19 cellular contexts compared by ENCODE assay signal in genomic region chr1:100930494-100930893, GRCh38. TPM values are rescaled to one million over a fixed set of nuclear protein-coding genes. Genes with fewer than 3 reads are reported as not detected.
DNase-seq lines count a peak whose midpoint lies in the region; ATAC-seq, FAIRE-seq and TF ChIP-seq lines count a peak whose summit lies in the region.
"Had no signal": no experiment of that assay in that cellular context is flagged by ENCODE, and none has a peak within 500 bp of the region (broad histone marks: within the 10 kb centered on the region; RNA-seq: fewer than 3 reads in every experiment).

No MANE protein-coding gene starts in this region.

- H3K27me3 ChIP-seq in sigmoid colon, result no peaks in the 10 kb centered on the region
- H3K27me3 ChIP-seq: Peyer's patch had no signal

- peaks cover 0 to 15% (median 0%) of the 10 kb centered on the region in 4 donors for H3K36me3 ChIP-seq in sigmoid colon

- no peaks in the 10 kb centered on the region for H3K27me3 Mint-ChIP-seq in activated CD4-positive, alpha-beta T cell treated with anti-CD3 and anti-CD28 coated beads for 36 hours
- no peaks in the 10 kb centered on the region for H3K27me3 Mint-ChIP-seq in T-cell

- peaks cover 47% of the 10 kb centered on the region for H3K36me3 Mint-ChIP-seq in activated CD4-positive, alpha-beta T cell treated with anti-CD3 and anti-CD28 coated beads for 36 hours (ENCODE audit: low read depth)
- peaks cover 40% of the 10 kb centered on the region for H3K36me3 Mint-ChIP-seq in T-cell

- POLR2A ChIA-PET in activated CD4-positive, alpha-beta T cell treated with anti-CD3 and anti-CD28 coated beads for 36 hours (lab: Charles Lee), result no interaction called here
- POLR2A ChIA-PET in T-cell (lab: Charles Lee), result no interaction called here

- intact Hi-C loops in activated CD4-positive, alpha-beta T cell treated with anti-CD3 and anti-CD28 coated beads for 36 hours (cut with DNase I, micrococcal nuclease), result no loop called here
- intact Hi-C loops in sigmoid colon (cut with DNase I), result no loop called here

- H3K27ac Mint-ChIP-seq in activated CD4-positive, alpha-beta T cell treated with anti-CD3 and anti-CD28 coated beads for 36 hours, result peak overlapping the region; percentile 38
- peak overlapping the region; percentile 95 to 97 for H3K27ac Mint-ChIP-seq in T-cell
- H3K27ac Mint-ChIP-seq: H9 had no signal

- H3K9me3 Mint-ChIP-seq in activated CD4-positive, alpha-beta T cell treated with anti-CD3 and anti-CD28 coated beads for 36 hours (ENCODE audit: low read depth), result peaks cover 12% of the 10 kb centered on the region
- H3K9me3 Mint-ChIP-seq in T-cell, result peaks cover 0 to 6% (median 0%) of the 10 kb centered on the region in 3 donors

- no peak for ATAC-seq in activated CD4-positive, alpha-beta T cell treated with anti-CD3 and anti-CD28 coated beads for 36 hours
- no peak for ATAC-seq in T-cell (replicated peaks in 1 of 4)
- ATAC-seq: GM12878 had no signal

- TF ChIP-seq CTCF in sigmoid colon (IDR thresholded peaks at IDR 0.05), result no peak

- no peak overlapping the region for H3K4me3 ChIP-seq in sigmoid colon
- H3K4me3 ChIP-seq: GM12878, Peyer's patch had no signal

- H3K27ac ChIP-seq in sigmoid colon, result no peak overlapping the region

- H3K4me3 Mint-ChIP-seq in activated CD4-positive, alpha-beta T cell treated with anti-CD3 and anti-CD28 coated beads for 36 hours, result no peak overlapping the region
- H3K4me3 Mint-ChIP-seq in T-cell, result peak overlapping the region; percentile 13 to 62 (median 48)
- H3K4me3 Mint-ChIP-seq: H9 had no signal

- FAIRE-seq in A204.1 (lab: Jason Lieb, UNC), result peak; percentile 44
- FAIRE-seq: GM12878 had no signal

- peaks cover 59% of the 10 kb centered on the region for H3K4me1 Mint-ChIP-seq in activated CD4-positive, alpha-beta T cell treated with anti-CD3 and anti-CD28 coated beads for 36 hours
- peaks cover 35 to 59% (median 58%) of the 10 kb centered on the region in 3 donors for H3K4me1 Mint-ChIP-seq in T-cell
- H3K4me1 Mint-ChIP-seq: H9 had no signal

- no peak for TF ChIP-seq EP300 in sigmoid colon (IDR thresholded peaks at IDR 0.05)

- CTCF ChIA-PET in activated CD4-positive, alpha-beta T cell treated with anti-CD3 and anti-CD28 coated beads for 36 hours (lab: Charles Lee), result interaction anchor here (0.6 to 1.6 kb wide), 4 partner anchors 11 to 491 kb away, joined by 3 to 5 read pairs (median 4); no protein-coding TSS in a partner anchor
- CTCF ChIA-PET in T-cell (lab: Charles Lee), result interaction anchor here (0.7 to 2.1 kb wide), 4 partner anchors 11 to 379 kb away, joined by 5 to 11 read pairs (median 6); no protein-coding TSS in a partner anchor

- H3K4me1 ChIP-seq in sigmoid colon, result no peaks in the 10 kb centered on the region
- H3K4me1 ChIP-seq: Peyer's patch had no signal

- no peaks in the 10 kb centered on the region for H3K9me3 ChIP-seq in sigmoid colon
- H3K9me3 ChIP-seq: Peyer's patch had no signal

- TF ChIP-seq POLR2A in sigmoid colon (IDR thresholded peaks at IDR 0.05), result no peak

- no peak for DNase-seq in activated CD4-positive, alpha-beta T cell treated with anti-CD3 and anti-CD28 coated beads for 36 hours
- DNase-seq in activated CD4-positive, alpha-beta T cell treated with anti-CD3 and anti-CD28 coated beads, Interleukin-2, amount 50 U/mL, for 4 hours, result no peak
- DNase-seq in T-cell (no peak), NCI-H1417 treated with DMSO at 0.1 percent for 48 hours (lab: John Stamatoyannopoulos, UW) (no peak), sigmoid colon (no peak), A172 (ENCODE audit: low spot score) (no peak)
- DNase-seq in central memory CD4-positive, alpha-beta T cell, result peak; percentile 67
- DNase-seq: 8988T, C1 segment of cervical spinal cord, Calu3, DMS79, H9, IMR-90, NCI-H146, NCI-H2081 treated with DMSO at 0.1 percent for 48 hours, NCI-H524, Peyer's patch had no signal

RNA-seq across cellular contexts. Expression of gene SLC30A7, which starts 34.6 kb away (rescaled TPM):
- total RNA-seq in activated CD4-positive, alpha-beta T cell treated with anti-CD3 and anti-CD28 coated beads for 36 hours, result 10 to 100 TPM; 33.2 to 34.6 TPM
- 10 to 100 TPM; 28.8 to 44.1 (median 36.9) TPM for total RNA-seq in T-cell
- total RNA-seq in sigmoid colon, result 10 to 100 TPM; 10.9 to 16.7 (median 14.1) TPM
- polyA plus RNA-seq in sigmoid colon, result 1 to 10 TPM in 2 of 3 donors, under 1 TPM in 1; 0.92 to 6.7 (median 1.8) TPM
- total RNA-seq in A172 (2014; rRNA removed; shearing (Covaris generic)), result 29.5 and 45.3 TPM in 2 replicates

RNA-seq across cellular contexts. Expression of gene EXTL2, which starts 35.9 kb away (rescaled TPM):
- 1 to 10 TPM; 4.5 to 5.0 TPM for total RNA-seq in activated CD4-positive, alpha-beta T cell treated with anti-CD3 and anti-CD28 coated beads for 36 hours
- total RNA-seq in T-cell (1 to 10 TPM; 2.4 to 4.1 (median 2.7) TPM), sigmoid colon (10 to 100 TPM; 13.3 to 20.3 (median 15.1) TPM)
- 1 to 10 TPM; 1.4 to 3.8 (median 1.8) TPM for polyA plus RNA-seq in sigmoid colon
- 20.9 and 24.3 TPM in 2 replicates for total RNA-seq in A172 (2014; rRNA removed; shearing (Covaris generic))
